Comparison of ENCODE assay signal across 8 cellular contexts in the genomic region with DNA sequence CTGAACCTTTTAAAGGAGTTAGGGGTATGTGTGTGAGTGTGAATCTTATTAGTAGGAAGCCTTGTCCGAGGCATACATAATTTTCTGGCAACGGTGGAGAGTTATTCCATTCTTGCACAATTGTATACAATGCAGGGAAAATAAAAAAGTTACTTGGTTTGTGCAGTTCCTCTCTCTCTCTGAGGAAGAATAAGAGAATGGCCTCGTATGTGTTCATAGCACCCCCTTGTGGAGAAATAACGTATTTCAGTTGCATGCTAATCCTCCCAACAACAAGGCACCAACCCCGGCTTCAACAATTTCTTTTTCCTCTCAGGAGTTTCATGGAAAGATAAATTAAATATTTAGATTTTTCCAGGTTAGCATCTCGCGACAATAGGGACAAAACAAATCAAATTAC. TPM values are rescaled to one million over a fixed set of nuclear protein-coding genes. Genes with fewer than 3 reads are reported as not detected.
DNase-seq lines count a peak whose midpoint lies in the region; ATAC-seq, FAIRE-seq and TF ChIP-seq lines count a peak whose summit lies in the region.

No MANE protein-coding gene starts in this region.

- no peaks in the 10 kb centered on the region for H3F3A ChIP-seq in PC-3 (ENCODE audit: low read length, unreplicated experiment)

- no TSS peak for BruUV-seq in PC-3 (replicated peaks; lab: Mats Ljungman, UMichigan)

- CTCF ChIA-PET in PC-3 (lab: Charles Lee), result no interaction called here

- intact Hi-C loops in CD14-positive monocyte (cut with micrococcal nuclease), result no loop called here
- intact Hi-C loops in PC-3 (cut with micrococcal nuclease), result loop anchor here (1.0 to 10.0 kb wide), 5 partner anchors 448 to 1790 kb away; no protein-coding TSS in a partner anchor

- no peaks in the 10 kb centered on the region for H4K20me1 ChIP-seq in PC-3 (ENCODE audit: low read length)

- H3K27me3 Mint-ChIP-seq in CD14-positive monocyte (ENCODE audit: low read depth in 3 of 3), result peaks cover 0 to 6% (median 2%) of the 10 kb centered on the region in 3 donors
- no peaks in the 10 kb centered on the region for H3K27me3 Mint-ChIP-seq in neural crest cell (ENCODE audit: low read depth)
- no peaks in the 10 kb centered on the region for H3K27me3 Mint-ChIP-seq in stimulated activated memory B cell treated with anti-CD40 and anti-IgM and Interleukin-4, amounts not matched to agents 10 μg/mL and 1 μg/mL and 100 μg/mL, for 72 hours

- H3K4me1 Mint-ChIP-seq in CD14-positive monocyte (no peaks in the 10 kb centered on the region), neural crest cell (peaks cover 8% of the 10 kb centered on the region)
- H3K4me1 Mint-ChIP-seq in stimulated activated memory B cell treated with anti-CD40 and anti-IgM and Interleukin-4, amounts not matched to agents 10 μg/mL and 1 μg/mL and 100 μg/mL, for 72 hours, result no peaks in the 10 kb centered on the region

- POLR2A ChIA-PET in PC-3 (lab: Charles Lee; ENCODE audit: unreplicated experiment), result no interaction called here

- H3K36me3 Mint-ChIP-seq in CD14-positive monocyte, result no peaks in the 10 kb centered on the region
- H3K36me3 Mint-ChIP-seq in neural crest cell (ENCODE audit: low read depth), result no peaks in the 10 kb centered on the region
- no peaks in the 10 kb centered on the region for H3K36me3 Mint-ChIP-seq in stimulated activated memory B cell treated with anti-CD40 and anti-IgM and Interleukin-4, amounts not matched to agents 10 μg/mL and 1 μg/mL and 100 μg/mL, for 72 hours

- H3K79me2 ChIP-seq in PC-3 (ENCODE audit: low read length), result no peaks in the 10 kb centered on the region

- DNase-seq in CD14-positive monocyte (ENCODE audit: low spot score) (no peak), GM12892 (ENCODE audit: insufficient read length) (peak; percentile 1), PC-3 (peak; percentile 74), neural crest cell (ENCODE audit: low read depth, low spot score) (peak; percentile 62)

- H2AFZ ChIP-seq in PC-3 (ENCODE audit: low read length), result no peak overlapping the region

- ATAC-seq in HG02970 (IDR thresholded peaks at IDR 0.05; ENCODE audit: low FRiP score, unreplicated experiment) (peak; percentile 65), PC-3 (peak; percentile 51; the same call in 1 of the 2 replicates), esophagus mucosa (peak; percentile 62), HG02571 (IDR thresholded peaks at IDR 0.05; ENCODE audit: unreplicated experiment) (no peak)
- ATAC-seq in stimulated activated memory B cell treated with anti-CD40 and anti-IgM and Interleukin-4, amounts not matched to agents 10 μg/mL and 1 μg/mL and 100 μg/mL, for 72 hours, result no peak

- no peaks in the 10 kb centered on the region for H3K27me3 ChIP-seq in PC-3 (ENCODE audit: low read length)

- no peak overlapping the region for H3K4me2 ChIP-seq in PC-3 (ENCODE audit: low read length)

- H3K4me3 ChIP-seq in PC-3 (ENCODE audit: low read length), result no peak overlapping the region

- H3K9me3 Mint-ChIP-seq in CD14-positive monocyte (no peaks in the 10 kb centered on the region), neural crest cell (no peaks in the 10 kb centered on the region)
- no peaks in the 10 kb centered on the region for H3K9me3 Mint-ChIP-seq in stimulated activated memory B cell treated with anti-CD40 and anti-IgM and Interleukin-4, amounts not matched to agents 10 μg/mL and 1 μg/mL and 100 μg/mL, for 72 hours

- no peaks in the 10 kb centered on the region for H3K9me2 ChIP-seq in PC-3 (replicated peaks; ENCODE audit: low read length)

- H3K27ac Mint-ChIP-seq in CD14-positive monocyte (no peak overlapping the region), neural crest cell (ENCODE audit: unreplicated experiment) (no peak overlapping the region)
- H3K27ac Mint-ChIP-seq in stimulated activated memory B cell treated with anti-CD40 and anti-IgM and Interleukin-4, amounts not matched to agents 10 μg/mL and 1 μg/mL and 100 μg/mL, for 72 hours, result no peak overlapping the region

- H3K4me1 ChIP-seq in PC-3 (ENCODE audit: insufficient read depth, low read length), result no peaks in the 10 kb centered on the region; the same call in 1 of the 2 replicates

- no peak overlapping the region for H3K4me3 Mint-ChIP-seq in CD14-positive monocyte
- no peak overlapping the region for H3K4me3 Mint-ChIP-seq in neural crest cell
- no peak overlapping the region for H3K4me3 Mint-ChIP-seq in stimulated activated memory B cell treated with anti-CD40 and anti-IgM and Interleukin-4, amounts not matched to agents 10 μg/mL and 1 μg/mL and 100 μg/mL, for 72 hours

- no peak overlapping the region for H3K27ac ChIP-seq in PC-3 (ENCODE audit: low read length)

- no peak overlapping the region for H3K9ac ChIP-seq in PC-3 (ENCODE audit: low read length)

- H3K9me3 ChIP-seq in PC-3 (ENCODE audit: low read length), result no peaks in the 10 kb centered on the region

- no peaks in the 10 kb centered on the region for H3K36me3 ChIP-seq in PC-3 (ENCODE audit: low read depth, low read length)

- peak; percentile 90 for FAIRE-seq in GM12892 (lab: Jason Lieb, UNC)

- no peak for TF ChIP-seq POLR2A in GM12892 (IDR thresholded peaks at IDR 0.05; ENCODE audit: low read depth, low read length)

- TF ChIP-seq CTCF in CD14-positive monocyte (IDR thresholded peaks at IDR 0.05) (peak; percentile 63), PC-3 (conservative IDR thresholded peaks at IDR 0.05; ENCODE audit: low read depth, low read length) (peak; percentile 66), neural crest cell (conservative IDR thresholded peaks at IDR 0.05) (peak; percentile 85)

RNA-seq across cellular contexts. Expression of a gene that starts 33.7 kb away (rescaled TPM):
- polyA plus RNA-seq in CD14-positive monocyte, result not detected
- 0.40 TPM for polyA plus RNA-seq in GM12892 (2012; ENCODE audit: missing spikeins)
- total RNA-seq in PC-3 (2014; rRNA removed) (0.47 and 2.2 TPM in 2 replicates), esophagus mucosa (0.40 TPM), neural crest cell (81.1 and 85.5 TPM in 2 replicates)

Comparison
In these comparisons a context has a peak if more than half of its experiments do, and no peak if none do; other contexts are left out.
1. ATAC-seq: peak in HG02970 (single experiment), PC-3 (single experiment) and esophagus mucosa (single experiment); none in HG02571 (single experiment) and stimulated activated memory B cell treated with anti-CD40 and anti-IgM and Interleukin-4, amounts not matched to agents 10 μg/mL and 1 μg/mL and 100 μg/mL, for 72 hours (single experiment).
2. RNA of a gene that starts 33.7 kb away (total RNA-seq): 81.1 to 85.5 TPM in neural crest cell; 0.47 to 2.2 TPM in PC-3 and 0.40 TPM in esophagus mucosa (single experiment); every median in the first group is over 10 times any median in the second.
3. Peak in every context shown above with its lines, with median percentiles within 50 percentile points of each other: CTCF ChIP-seq.